Comparison of ENCODE assay signal across 30 cellular contexts in genomic region chr18:28407681-28408080, GRCh38.
"Had no signal": no experiment of that assay in that cellular context is flagged by ENCODE, and none has a peak within 500 bp of the region (broad histone marks: within the 10 kb centered on the region; RNA-seq: fewer than 3 reads in every experiment).

No MANE protein-coding gene starts in this region.

- H3K4me3 ChIP-seq: adrenal gland, ascending aorta, esophagus muscularis mucosa, gastrocnemius medialis, left ventricle myocardium inferior, lung, mucosa of descending colon, ovary, upper lobe of left lung, vagina had no signal

- H3K4me1 ChIP-seq: adrenal gland, esophagus muscularis mucosa, gastrocnemius medialis, upper lobe of left lung, vagina had no signal

- H3K36me3 ChIP-seq: adrenal gland, ascending aorta, esophagus muscularis mucosa, gastrocnemius medialis, left ventricle myocardium inferior, ovary, upper lobe of left lung, vagina had no signal

- ATAC-seq: activated CD8-positive, alpha-beta memory T cell treated with anti-CD3 and anti-CD28 coated beads, Interleukin-2, amount 10 ng/mL, durations not matched to agents 7 days and 5 days; activated CD8-positive, alpha-beta T cell treated with anti-CD3 and anti-CD28 coated beads, Interleukin-2, amount 10 ng/mL, durations not matched to agents 7 days and 5 days; activated naive CD4-positive, alpha-beta T cell treated with anti-CD3 and anti-CD28 coated beads, Interleukin-2, amount 50 U/mL, for 72 hours; activated T-cell treated with anti-CD3 and anti-CD28 coated beads, Interleukin-2, amount 50 U/mL, for 72 hours; gastrocnemius medialis; mucosa of descending colon; sciatic nerve; stimulated activated memory B cell treated with anti-CD40 and anti-IgM and Interleukin-4, amounts not matched to agents 10 μg/mL and 1 μg/mL and 100 μg/mL, for 72 hours; stimulated activated naive CD8-positive, alpha-beta T cell treated with anti-CD3 and anti-CD28 coated beads, Interleukin-15, amount 100 ng/mL, for 72 hours; T-helper 17 cell; WTC11 had no signal

- H3K9me3 ChIP-seq: adrenal gland, ascending aorta, esophagus muscularis mucosa, gastrocnemius medialis, left ventricle myocardium inferior, ovary, upper lobe of left lung, vagina had no signal

- H3K27me3 ChIP-seq: adrenal gland, ascending aorta, esophagus muscularis mucosa, gastrocnemius medialis, ovary, upper lobe of left lung, vagina had no signal

- DNase-seq: activated CD8-positive, alpha-beta memory T cell treated with anti-CD3 and anti-CD28 coated beads, Interleukin-2, amount 10 ng/mL, durations not matched to agents 7 days and 5 days; activated CD8-positive, alpha-beta T cell treated with anti-CD3 and anti-CD28 coated beads, Interleukin-2, amount 10 ng/mL, durations not matched to agents 7 days and 5 days; activated naive CD4-positive, alpha-beta T cell; activated T-cell treated with anti-CD3 and anti-CD28 coated beads, Interleukin-2, amount 50 U/mL, for 72 hours; adrenal gland; dermis blood vessel endothelial cell; effector CD4-positive, alpha-beta T cell; gastrocnemius medialis; glutamatergic neuron; islet precursor cell; left ventricle myocardium inferior; mucosa of descending colon; ovary; retina; small intestine; stimulated activated CD4-positive, alpha-beta T cell treated with anti-CD3 and anti-CD28 coated beads, Interleukin-1b, Interleukin-23, amount 100 ng/mL, for 48 hours; stimulated activated CD4-positive, alpha-beta T cell treated with anti-CD3 and anti-CD28 coated beads, Interleukin-4, amount 100 ng/mL, for 4 hours; stimulated activated CD8-positive, alpha-beta memory T cell treated with anti-CD3 and anti-CD28 coated beads, Interleukin-4, amount 100 ng/mL, for 48 hours; stimulated activated naive CD8-positive, alpha-beta T cell treated with anti-CD3 and anti-CD28 coated beads, Interleukin-15, amount 100 ng/mL, for 72 hours; substantia nigra; T-helper 17 cell; upper lobe of left lung had no signal

- H3K27ac ChIP-seq: adrenal gland, ascending aorta, esophagus muscularis mucosa, gastrocnemius medialis, left ventricle myocardium inferior, ovary, upper lobe of left lung, vagina had no signal
